Comparison of ENCODE assay signal across 10 cellular contexts in genomic region chr18:45197526-45197970, GRCh38.
DNase-seq lines count a peak whose midpoint lies in the region; ATAC-seq, FAIRE-seq and TF ChIP-seq lines count a peak whose summit lies in the region.
"Had no signal": no experiment of that assay in that cellular context is flagged by ENCODE, and none has a peak within 500 bp of the region (broad histone marks: within the 10 kb centered on the region; RNA-seq: fewer than 3 reads in every experiment).

No MANE protein-coding gene starts in this region.

- peak; percentile 4 for DNase-seq in activated naive CD4-positive, alpha-beta T cell treated with Interleukin-2 at 50 U/mL for 16 hours
- DNase-seq in activated naive CD4-positive, alpha-beta T cell treated with anti-CD3 and anti-CD28 coated beads, Interleukin-2, amount 50 U/mL, for 16 hours, result no peak
- DNase-seq in RCC 7860 (ENCODE audit: low spot score) (peak; percentile 10), NCI-H69 (lab: John Stamatoyannopoulos, UW) (no peak), NCI-H2081 treated with DMSO at 0.1 percent for 48 hours (lab: John Stamatoyannopoulos, UW) (no peak)
- peak; percentile 15 to 77 for DNase-seq in stimulated activated effector memory CD8-positive, alpha-beta T cell treated with anti-CD3 and anti-CD28 coated beads, Interleukin-12 subunit alpha, Interleukin-12 subunit beta, amount 100 ng/mL, for 72 hours (ENCODE audit: low spot score in 2 of 2)
- no peak for DNase-seq in CD4-positive, alpha-beta T cell
- DNase-seq: activated CD4-positive, alpha-beta T cell treated with anti-CD3 and anti-CD28 coated beads for 4 hours had no signal

- no peaks in the 10 kb centered on the region for H3K9me3 ChIP-seq in CD4-positive, alpha-beta T cell (ENCODE audit: control insufficient read depth, low read length)

- FAIRE-seq in RCC 7860 (lab: Jason Lieb, UNC), result no peak
- FAIRE-seq: keratinocyte had no signal

- no peak overlapping the region for H3K4me3 Mint-ChIP-seq in stimulated activated effector memory CD8-positive, alpha-beta T cell treated with anti-CD3 and anti-CD28 coated beads, Interleukin-12 subunit alpha, Interleukin-12 subunit beta, amount 100 ng/mL, for 72 hours
- no peak overlapping the region for H3K4me3 Mint-ChIP-seq in CD4-positive, alpha-beta T cell

- H3K4me1 Mint-ChIP-seq in stimulated activated effector memory CD8-positive, alpha-beta T cell treated with anti-CD3 and anti-CD28 coated beads, Interleukin-12 subunit alpha, Interleukin-12 subunit beta, amount 100 ng/mL, for 72 hours, result peaks cover 13% of the 10 kb centered on the region
- H3K4me1 Mint-ChIP-seq in CD4-positive, alpha-beta T cell (ENCODE audit: low read depth), result no peaks in the 10 kb centered on the region

- intact Hi-C loops in CD4-positive, alpha-beta T cell (cut with DNase I, micrococcal nuclease), result no loop called here

- no peaks in the 10 kb centered on the region for H3K36me3 Mint-ChIP-seq in stimulated activated effector memory CD8-positive, alpha-beta T cell treated with anti-CD3 and anti-CD28 coated beads, Interleukin-12 subunit alpha, Interleukin-12 subunit beta, amount 100 ng/mL, for 72 hours
- no peaks in the 10 kb centered on the region for H3K36me3 Mint-ChIP-seq in CD4-positive, alpha-beta T cell (ENCODE audit: low read depth)

- peak overlapping the region; percentile 2 for H3K27ac Mint-ChIP-seq in stimulated activated effector memory CD8-positive, alpha-beta T cell treated with anti-CD3 and anti-CD28 coated beads, Interleukin-12 subunit alpha, Interleukin-12 subunit beta, amount 100 ng/mL, for 72 hours
- H3K27ac Mint-ChIP-seq in CD4-positive, alpha-beta T cell, result no peak overlapping the region

- CTCF ChIA-PET in CD4-positive, alpha-beta T cell (lab: Charles Lee), result no interaction called here

- no peak for TF ChIP-seq CTCF in CD4-positive, alpha-beta T cell (IDR thresholded peaks at IDR 0.05)

- ATAC-seq in HG02852 (IDR thresholded peaks at IDR 0.05; ENCODE audit: unreplicated experiment), result peak; percentile 99
- ATAC-seq in stimulated activated effector memory CD8-positive, alpha-beta T cell treated with anti-CD3 and anti-CD28 coated beads, Interleukin-12 subunit alpha, Interleukin-12 subunit beta, amount 100 ng/mL, for 72 hours, result peak; percentile 98
- ATAC-seq in CD4-positive, alpha-beta T cell (ENCODE audit: poor library complexity), result no peak

- H3K9me3 Mint-ChIP-seq in stimulated activated effector memory CD8-positive, alpha-beta T cell treated with anti-CD3 and anti-CD28 coated beads, Interleukin-12 subunit alpha, Interleukin-12 subunit beta, amount 100 ng/mL, for 72 hours, result no peaks in the 10 kb centered on the region
- H3K9me3 Mint-ChIP-seq in CD4-positive, alpha-beta T cell, result no peaks in the 10 kb centered on the region

- POLR2A ChIA-PET in CD4-positive, alpha-beta T cell (lab: Charles Lee), result no interaction called here

- no peaks in the 10 kb centered on the region for H3K27me3 Mint-ChIP-seq in CD4-positive, alpha-beta T cell

- no peak overlapping the region for H3K27ac ChIP-seq in CD4-positive, alpha-beta T cell (ENCODE audit: low read depth, low read length)

- H3K27me3 ChIP-seq in CD4-positive, alpha-beta T cell (ENCODE audit: control insufficient read depth, insufficient read depth, low read length), result no peaks in the 10 kb centered on the region

Comparison
In these comparisons a context has a peak if more than half of its experiments do, and no peak if none do; other contexts are left out.
1. DNase-seq: peak in activated naive CD4-positive, alpha-beta T cell treated with Interleukin-2 at 50 U/mL for 16 hours (single experiment), RCC 7860 (single experiment) and stimulated activated effector memory CD8-positive, alpha-beta T cell treated with anti-CD3 and anti-CD28 coated beads, Interleukin-12 subunit alpha, Interleukin-12 subunit beta, amount 100 ng/mL, for 72 hours (2 of 2); none in activated naive CD4-positive, alpha-beta T cell treated with anti-CD3 and anti-CD28 coated beads, Interleukin-2, amount 50 U/mL, for 16 hours (single experiment), CD4-positive, alpha-beta T cell (0 of 10), NCI-H69 (single experiment) and NCI-H2081 treated with DMSO at 0.1 percent for 48 hours (single experiment).